Comparison of ENCODE assay signal across 20 cellular contexts in genomic region chr7:3197567-3198212, GRCh38.
DNase-seq lines count a peak whose midpoint lies in the region; ATAC-seq, FAIRE-seq and TF ChIP-seq lines count a peak whose summit lies in the region.
"Had no signal": no experiment of that assay in that cellular context is flagged by ENCODE, and none has a peak within 500 bp of the region (broad histone marks: within the 10 kb centered on the region; RNA-seq: fewer than 3 reads in every experiment).

No MANE protein-coding gene starts in this region.

- H3K14ac ChIP-seq in H1 (ENCODE audit: insufficient read length): no peak overlapping the region

- no peak overlapping the region for H3K56ac ChIP-seq in H1 (replicated peaks; ENCODE audit: insufficient read length, low read depth, low read length)

- no peak overlapping the region for H3K9ac ChIP-seq in H1 (replicated peaks in 1 of 4; ENCODE audit: extremely low read depth in 1 of 4, low read depth in 3 of 4, low read length in 3 of 4)

- no peak overlapping the region for H2BK120ac ChIP-seq in H1 (replicated peaks; ENCODE audit: low read depth, low read length)

- CTCF ChIA-PET in H1 (lab: Charles Lee; ENCODE audit: partially characterized antibody): interaction anchor here (0.9 to 1.9 kb wide), 8 partner anchors 9 to 526 kb away, joined by 3 to 7 read pairs (median 4); no protein-coding TSS in a partner anchor

- no peak overlapping the region for H3K4me3 Mint-ChIP-seq in glutamatergic neuron (ENCODE audit: unreplicated experiment)
- H3K4me3 Mint-ChIP-seq: CD4-positive, alpha-beta memory T cell; HFFc6 had no signal

- no peaks in the 10 kb centered on the region for H4K20me1 ChIP-seq in H1 (replicated peaks in 1 of 2; ENCODE audit: control insufficient read depth in 1 of 2, insufficient read depth in 2 of 2, low read length in 2 of 2)

- peak overlapping the region; percentile 83; the same call in 1 of the 2 replicates for H2BK20ac ChIP-seq in H1 (ENCODE audit: low read length)

- no peaks in the 10 kb centered on the region for H3K27me3 ChIP-seq in H1 (replicated peaks in 1 of 4; ENCODE audit: control insufficient read depth in 3 of 4, extremely low read depth in 1 of 4, insufficient read depth in 3 of 4, low read length in 3 of 4)

- H3K4ac ChIP-seq in H1 (replicated peaks; ENCODE audit: insufficient read length, low read depth, low read length): no peak overlapping the region

- H3K27ac Mint-ChIP-seq in glutamatergic neuron (ENCODE audit: unreplicated experiment): no peak overlapping the region
- H3K27ac Mint-ChIP-seq: HFFc6 had no signal

- no peak for TF ChIP-seq POLR2A in H1 (IDR thresholded peaks at IDR 0.05; ENCODE audit: control extremely low read depth in 1 of 2, low read depth in 2 of 2, low read length in 2 of 2)

- peaks cover 12% of the 10 kb centered on the region for H3K36me3 Mint-ChIP-seq in glutamatergic neuron (ENCODE audit: unreplicated experiment)
- H3K36me3 Mint-ChIP-seq: CD4-positive, alpha-beta memory T cell had no signal

- TF ChIP-seq RAD21 in H1 (IDR thresholded peaks at IDR 0.05 in 1 of 2, conservative IDR thresholded peaks at IDR 0.05 in 1 of 2; ENCODE audit: low read depth in 2 of 2, low read length in 2 of 2): no peak

- no peak overlapping the region for H4K91ac ChIP-seq in H1 (replicated peaks; ENCODE audit: insufficient read length, low read length)

- TF ChIP-seq CTCF in H1 (IDR thresholded peaks at IDR 0.05; ENCODE audit: control extremely low read depth in 1 of 3, insufficient read depth in 1 of 3, low read depth in 1 of 3, low read length in 3 of 3) (no peak), glutamatergic neuron (IDR thresholded peaks at IDR 0.05; ENCODE audit: partially characterized antibody, unreplicated experiment) (no peak)

- H3K23ac ChIP-seq in H1 (ENCODE audit: insufficient read length): no peak overlapping the region

- no peak for FAIRE-seq in H1 (lab: Jason Lieb, UNC)
- FAIRE-seq: D721Med, GM12878, GM18507 had no signal

- peaks cover 4 to 8% of the 10 kb centered on the region in 2 experiments; a peak in 2 of 4 replicates for H3K9me3 ChIP-seq in H1 (ENCODE audit: insufficient read depth in 2 of 2, low read depth in 1 of 2, low read length in 1 of 2)

- H4K5ac ChIP-seq in H1 (ENCODE audit: insufficient read length, low read depth, low read length): no peak overlapping the region

- 76% methylated on average over 7 of the region's 11 CpGs; no CpG with 5 or more reads in 1 of the 2 experiments for WGBS in H1 (ENCODE audit: extremely low coverage in 1 of 2, insufficient coverage in 1 of 2, insufficient read length in 1 of 2, insufficient replicate concordance in 2 of 2, low coverage in 1 of 2, low lambda C conversion rate in 2 of 2, missing lambda C conversion rate in 1 of 2), 2 experiments

- POLR2A ChIA-PET in H1 (lab: Charles Lee; ENCODE audit: partially characterized antibody): interaction anchor here (0.6 to 1.3 kb wide), 2 partner anchors 19 to 269 kb away, joined by 3 read pairs; no protein-coding TSS in a partner anchor

- peak overlapping the region; percentile 86; the same call in 1 of the 2 replicates for H2BK5ac ChIP-seq in H1 (ENCODE audit: low read depth, low read length)

- peak overlapping the region; percentile 40; the same call in 1 of the 2 replicates for H3K18ac ChIP-seq in H1 (ENCODE audit: extremely low read depth, low read length)

- no peaks in the 10 kb centered on the region; the same call in 1 of the 2 replicates for H3K23me2 ChIP-seq in H1 (ENCODE audit: low read depth, low read length)

- H3K4me1 ChIP-seq in H1 (replicated peaks in 1 of 4; ENCODE audit: control insufficient read depth in 3 of 4, insufficient read depth in 4 of 4, low read length in 3 of 4): peaks cover 5 to 20% (median 17%) of the 10 kb centered on the region in 4 experiments; a peak in 6 of 7 replicates

- H2BK15ac ChIP-seq in H1 (ENCODE audit: low read length): no peak overlapping the region

- DNase-seq in MV-4-11 (lab: John Stamatoyannopoulos, UW) (peak; percentile 7), H1 (ENCODE audit: low read depth in 1 of 2, low spot score in 2 of 2) (no peak), mesenteric fat pad (ENCODE audit: low spot score) (peak; percentile 26), sciatic nerve (ENCODE audit: low spot score) (peak; percentile 5), glutamatergic neuron (no peak), AG08396 (ENCODE audit: low spot score) (no peak), DMS53 treated with DMSO at 0.1 percent for 48 hours (lab: John Stamatoyannopoulos, UW; ENCODE audit: unreplicated experiment) (no peak)
- DNase-seq: CD4-positive, alpha-beta memory T cell; GDM1; HFFc6; KG1; NCI-H1048; NCI-H2107; NCI-H226; NCI-H526; SIG-M5 had no signal

- no peaks in the 10 kb centered on the region for H3K79me2 ChIP-seq in H1 (ENCODE audit: control insufficient read depth in 1 of 2, insufficient read depth in 2 of 2, low read length in 2 of 2)

- no peak overlapping the region for H3K4me3 ChIP-seq in H1 (ENCODE audit: extremely low read depth in 1 of 4, insufficient read depth in 2 of 4, low read depth in 3 of 4, low read length in 4 of 4)
- H3K4me3 ChIP-seq: GM12878 had no signal

- peak overlapping the region; percentile 97 for H2BK12ac ChIP-seq in H1 (ENCODE audit: low read depth, low read length)

- H3K79me1 ChIP-seq in H1 (ENCODE audit: low read depth, low read length): no peaks in the 10 kb centered on the region

- peaks cover 23% of the 10 kb centered on the region for H3K4me1 Mint-ChIP-seq in glutamatergic neuron (ENCODE audit: low read depth, unreplicated experiment)
- H3K4me1 Mint-ChIP-seq: CD4-positive, alpha-beta memory T cell had no signal

- H3K9me3 Mint-ChIP-seq in glutamatergic neuron (ENCODE audit: unreplicated experiment): peaks cover 9% of the 10 kb centered on the region

- no peak overlapping the region for H2AK5ac ChIP-seq in H1 (ENCODE audit: low read depth, low read length)

- peaks cover 4% of the 10 kb centered on the region for H3K27me3 Mint-ChIP-seq in glutamatergic neuron (ENCODE audit: unreplicated experiment)

- no peak overlapping the region for H4K8ac ChIP-seq in H1 (ENCODE audit: extremely low read depth, insufficient read depth, low read length)

- no peak for TF ChIP-seq EP300 in H1 (IDR thresholded peaks at IDR 0.05; ENCODE audit: borderline replicate concordance in 1 of 2, low read depth in 2 of 2, low read length in 2 of 2)

- no peak overlapping the region for H3K27ac ChIP-seq in H1 (ENCODE audit: low read depth, low read length)

- H2AFZ ChIP-seq in H1 (ENCODE audit: low read length): peak overlapping the region; percentile 77

- no peaks in the 10 kb centered on the region for H3K36me3 ChIP-seq in H1 (ENCODE audit: control insufficient read depth in 2 of 4, insufficient read depth in 4 of 4, low read length in 3 of 4)

- intact Hi-C loops in sciatic nerve (cut with DNase I): no loop called here

- no peak for ATAC-seq in sciatic nerve
- ATAC-seq in SK-N-SH treated with all-trans-retinoic acid at 6 μM for 48 hours: no peak
- ATAC-seq: GM12878 had no signal

- no peak overlapping the region for H3K4me2 ChIP-seq in H1 (ENCODE audit: insufficient read depth in 1 of 2, low read depth in 2 of 2, low read length in 2 of 2)

TF ChIP-seq in H1, 55 proteins besides CTCF, POLR2A, EP300 and RAD21:
- TF ChIP-seq TEAD4 (IDR thresholded peaks at IDR 0.05; ENCODE audit: low read depth, low read length): no peak

TF ChIP-seq in SK-N-SH treated with all-trans-retinoic acid at 6 μM for 48 hours, 23 proteins besides CTCF, POLR2A, EP300 and RAD21 (continues in another document):
- no peak for TF ChIP-seq POU6F1 (CRISPR knock-in tag; IDR thresholded peaks at IDR 0.05; ENCODE audit: borderline replicate concordance, low read depth)
- no peak for TF ChIP-seq RARB (CRISPR knock-in tag; IDR thresholded peaks at IDR 0.05)
- TF ChIP-seq SNAI2 (CRISPR knock-in tag; IDR thresholded peaks at IDR 0.05): no peak
- no peak for TF ChIP-seq ZNF565 (CRISPR knock-in tag; conservative IDR thresholded peaks at IDR 0.05; ENCODE audit: low read depth)
- no peak for TF ChIP-seq ZFP3 (CRISPR knock-in tag; IDR thresholded peaks at IDR 0.05)
- TF ChIP-seq GLIS3 (CRISPR knock-in tag; IDR thresholded peaks at IDR 0.05): no peak
- TF ChIP-seq PPARA (CRISPR knock-in tag; IDR thresholded peaks at IDR 0.05; ENCODE audit: borderline replicate concordance): no peak
- TF ChIP-seq CSRNP3 (CRISPR knock-in tag; IDR thresholded peaks at IDR 0.05): no peak
- no peak for TF ChIP-seq ZNF8 (CRISPR knock-in tag; IDR thresholded peaks at IDR 0.05)
- no peak for TF ChIP-seq ZC3H10 (CRISPR knock-in tag; IDR thresholded peaks at IDR 0.05)
- TF ChIP-seq ISL1 (CRISPR knock-in tag; IDR thresholded peaks at IDR 0.05): no peak

Comparison
In these comparisons a context has a peak if more than half of its experiments do, and no peak if none do; other contexts are left out.
1. DNase-seq: peak in MV-4-11 (single experiment), mesenteric fat pad (single experiment) and sciatic nerve (single experiment); none in H1 (0 of 2), glutamatergic neuron (single experiment), AG08396 (single experiment) and DMS53 treated with DMSO at 0.1 percent for 48 hours (single experiment).